In the genomic region with DNA sequence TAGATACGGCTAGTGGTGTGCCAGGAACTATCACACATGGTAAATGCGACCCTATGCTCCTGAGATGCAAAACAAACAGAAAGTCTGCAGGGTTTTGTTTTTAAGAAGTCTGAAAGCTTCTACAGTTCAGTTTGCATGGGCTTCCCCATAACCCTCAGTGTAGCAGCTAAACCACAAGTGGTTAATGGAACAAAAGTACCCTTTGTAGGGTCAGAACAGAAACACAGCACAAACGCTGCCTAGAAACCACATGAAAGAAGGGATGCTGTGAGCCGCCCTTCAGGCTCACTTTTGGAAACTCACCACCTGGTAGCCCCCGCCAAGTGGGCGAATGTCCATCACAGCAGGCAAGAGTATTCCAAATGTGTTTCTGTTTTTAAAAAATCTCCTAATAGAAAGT, we compare ENCODE assay signal across 9 cellular contexts. TPM values are rescaled to one million over a fixed set of nuclear protein-coding genes. Genes with fewer than 3 reads are reported as not detected.
DNase-seq lines count a peak whose midpoint lies in the region; ATAC-seq and TF ChIP-seq lines count a peak whose summit lies in the region.
"Had no signal": no experiment of that assay in that cellular context is flagged by ENCODE, and none has a peak within 500 bp of the region (broad histone marks: within the 10 kb centered on the region; RNA-seq: fewer than 3 reads in every experiment).

No MANE protein-coding gene starts in this region.

- no TSS peak for BruUV-seq in PC-3 (replicated peaks; lab: Mats Ljungman, UMichigan)

- POLR2A ChIA-PET in PC-3 (lab: Charles Lee; ENCODE audit: unreplicated experiment), result no interaction called here

- no peak overlapping the region for H3K9ac ChIP-seq in PC-3 (ENCODE audit: low read length)

- H3K36me3 ChIP-seq in PC-3 (ENCODE audit: low read depth, low read length), result no peaks in the 10 kb centered on the region

- H3K4me3 ChIP-seq in PC-3 (ENCODE audit: low read length), result no peak overlapping the region

- H3K79me2 ChIP-seq in PC-3 (ENCODE audit: low read length), result no peaks in the 10 kb centered on the region

- H3K4me2 ChIP-seq in PC-3 (ENCODE audit: low read length), result no peak overlapping the region

- intact Hi-C loops in PC-3 (cut with micrococcal nuclease), result no loop called here

- H3K9me2 ChIP-seq in PC-3 (replicated peaks; ENCODE audit: low read length), result no peaks in the 10 kb centered on the region

- ATAC-seq in GM18511 (IDR thresholded peaks at IDR 0.05; ENCODE audit: unreplicated experiment), result peak; percentile 91
- peak; percentile 94 for ATAC-seq in GM21825 (IDR thresholded peaks at IDR 0.05; ENCODE audit: unreplicated experiment)
- no peak for ATAC-seq in PC-3

- no peaks in the 10 kb centered on the region for H4K20me1 ChIP-seq in PC-3 (ENCODE audit: low read length)

- no peaks in the 10 kb centered on the region for H3F3A ChIP-seq in PC-3 (ENCODE audit: low read length, unreplicated experiment)

- TF ChIP-seq CTCF in PC-3 (conservative IDR thresholded peaks at IDR 0.05; ENCODE audit: low read depth, low read length), result no peak

- H3K9me3 ChIP-seq in PC-3 (ENCODE audit: low read length), result no peaks in the 10 kb centered on the region

- no peak overlapping the region for H2AFZ ChIP-seq in PC-3 (ENCODE audit: low read length)

- H3K27ac ChIP-seq in PC-3 (ENCODE audit: low read length), result no peak overlapping the region
- H3K27ac ChIP-seq: HL-60 had no signal

- H3K27me3 ChIP-seq in PC-3 (ENCODE audit: low read length), result peaks cover 14% of the 10 kb centered on the region; the same call in 1 of the 2 replicates

- no peaks in the 10 kb centered on the region for H3K4me1 ChIP-seq in PC-3 (ENCODE audit: insufficient read depth, low read length)

- DNase-seq in NCI-H187 treated with DMSO at 0.1 percent for 48 hours (lab: John Stamatoyannopoulos, UW) (peak; percentile 43), midbrain (lab: John Stamatoyannopoulos, UW) (peak; percentile 52), AG20443 (ENCODE audit: low spot score) (no peak), NCI-H510A (lab: John Stamatoyannopoulos, UW) (no peak), PC-3 (no peak)
- DNase-seq in stimulated activated CD4-positive, alpha-beta T cell treated with anti-CD3 and anti-CD28 coated beads, Interleukin-2, amount 100 ng/mL, for 48 hours, result no peak

- CTCF ChIA-PET in PC-3 (lab: Charles Lee), result interaction anchor here (0.7 kb wide), 1 partner anchor 53 kb away, joined by 4 read pairs; no protein-coding TSS in a partner anchor

RNA-seq across cellular contexts. Expression of a gene that starts 46.2 kb away (rescaled TPM):
- total RNA-seq in PC-3 (2014; rRNA removed), result 6.1 and 11.7 TPM in 2 replicates

Comparison
In these comparisons a context has a peak if more than half of its experiments do, and no peak if none do; other contexts are left out.
1. DNase-seq: peak in NCI-H187 treated with DMSO at 0.1 percent for 48 hours (single experiment) and midbrain (single experiment); none in AG20443 (single experiment), NCI-H510A (single experiment), stimulated activated CD4-positive, alpha-beta T cell treated with anti-CD3 and anti-CD28 coated beads, Interleukin-2, amount 100 ng/mL, for 48 hours (0 of 2) and PC-3 (single experiment).